11 cellular contexts compared by ENCODE assay signal in genomic region chr16:75096730-75097129, GRCh38. TPM values are rescaled to one million over a fixed set of nuclear protein-coding genes. Genes with fewer than 3 reads are reported as not detected.
DNase-seq lines count a peak whose midpoint lies in the region; ATAC-seq and TF ChIP-seq lines count a peak whose summit lies in the region.
"Had no signal": no experiment of that assay in that cellular context is flagged by ENCODE, and none has a peak within 500 bp of the region (broad histone marks: within the 10 kb centered on the region; RNA-seq: fewer than 3 reads in every experiment).

No MANE protein-coding gene starts in this region.

- H3K27ac ChIP-seq in PC-9, result peak overlapping the region; percentile 55

- H3K4me1 Mint-ChIP-seq in stimulated activated effector memory CD8-positive, alpha-beta T cell treated with anti-CD3 and anti-CD28 coated beads, Interleukin-12 subunit alpha, Interleukin-12 subunit beta, amount 100 ng/mL, for 72 hours, result peaks cover 48% of the 10 kb centered on the region

- no peak overlapping the region for H2AFZ ChIP-seq in PC-9

- H3K4me3 ChIP-seq in PC-9 (peak overlapping the region; percentile 26; the same call in 1 of the 2 replicates), fibroblast of pulmonary artery (replicated peaks; ENCODE audit: low read depth, low read length) (no peak overlapping the region)

- peaks cover 7% of the 10 kb centered on the region for H3K36me3 Mint-ChIP-seq in stimulated activated effector memory CD8-positive, alpha-beta T cell treated with anti-CD3 and anti-CD28 coated beads, Interleukin-12 subunit alpha, Interleukin-12 subunit beta, amount 100 ng/mL, for 72 hours
- H3K36me3 Mint-ChIP-seq: activated naive CD4-positive, alpha-beta T cell treated with anti-CD3 and anti-CD28 coated beads, Interleukin-2, amount 50 U/mL, for 24 hours had no signal

- peak overlapping the region; percentile 90 for H3K27ac Mint-ChIP-seq in stimulated activated effector memory CD8-positive, alpha-beta T cell treated with anti-CD3 and anti-CD28 coated beads, Interleukin-12 subunit alpha, Interleukin-12 subunit beta, amount 100 ng/mL, for 72 hours
- H3K27ac Mint-ChIP-seq: activated naive CD4-positive, alpha-beta T cell treated with anti-CD3 and anti-CD28 coated beads, Interleukin-2, amount 50 U/mL, for 24 hours had no signal

- no peak for ATAC-seq in stimulated activated effector memory CD8-positive, alpha-beta T cell treated with anti-CD3 and anti-CD28 coated beads, Interleukin-12 subunit alpha, Interleukin-12 subunit beta, amount 100 ng/mL, for 72 hours
- ATAC-seq in GM21825 (IDR thresholded peaks at IDR 0.05; ENCODE audit: unreplicated experiment) (no peak), HG02973 (IDR thresholded peaks at IDR 0.05; ENCODE audit: unreplicated experiment) (no peak)
- ATAC-seq: stimulated activated naive CD8-positive, alpha-beta T cell treated with anti-CD3 and anti-CD28 coated beads, Interleukin-15, amount 100 ng/mL, for 72 hours had no signal

- intact Hi-C loops in PC-9 (cut with micrococcal nuclease; ENCODE audit: unreplicated experiment), result loop anchor here (1.0 to 2.0 kb wide), 4 partner anchors 12 to 98 kb away; no protein-coding TSS in a partner anchor

- H3K36me3 ChIP-seq in PC-9 (ENCODE audit: low read depth), result no peaks in the 10 kb centered on the region

- H3K27me3 ChIP-seq in PC-9 (ENCODE audit: insufficient read depth, low read depth), result no peaks in the 10 kb centered on the region

- H3K4me2 ChIP-seq in PC-9, result peak overlapping the region; percentile 69

- H3K9me2 ChIP-seq in PC-9 (ENCODE audit: insufficient read depth), result no peaks in the 10 kb centered on the region

- BruUV-seq in PC-9 (replicated peaks; lab: Mats Ljungman, UMichigan), result no TSS peak

- POLR2A ChIA-PET in PC-9 (lab: Charles Lee; ENCODE audit: unreplicated experiment), result no interaction called here

- H3K4me1 ChIP-seq in PC-9 (replicated peaks; ENCODE audit: insufficient read depth), result peaks cover 41% of the 10 kb centered on the region

- no peaks in the 10 kb centered on the region for H3K9me3 ChIP-seq in PC-9 (ENCODE audit: insufficient read depth, low read depth)

- DNase-seq in SIG-M5 treated with dmso at 0.1 percent for 504 hours (lab: John Stamatoyannopoulos, UW; ENCODE audit: unreplicated experiment) (peak; percentile 63), SIG-M5 (lab: John Stamatoyannopoulos, UW) (no peak), PC-9 (peak; percentile 77 to 83), fibroblast of pulmonary artery (ENCODE audit: low read depth) (no peak), NCI-H2227 treated with DMSO at 0.1 percent for 48 hours (lab: John Stamatoyannopoulos, UW) (no peak)
- no peak for DNase-seq in stimulated activated effector memory CD8-positive, alpha-beta T cell treated with anti-CD3 and anti-CD28 coated beads, Interleukin-12 subunit alpha, Interleukin-12 subunit beta, amount 100 ng/mL, for 72 hours (ENCODE audit: low spot score in 2 of 2)
- DNase-seq: NCI-H524; stimulated activated naive CD8-positive, alpha-beta T cell treated with anti-CD3 and anti-CD28 coated beads, Interleukin-15, amount 100 ng/mL, for 72 hours had no signal

- H3K4me3 Mint-ChIP-seq in stimulated activated effector memory CD8-positive, alpha-beta T cell treated with anti-CD3 and anti-CD28 coated beads, Interleukin-12 subunit alpha, Interleukin-12 subunit beta, amount 100 ng/mL, for 72 hours, result peak overlapping the region; percentile 46
- H3K4me3 Mint-ChIP-seq: activated naive CD4-positive, alpha-beta T cell treated with anti-CD3 and anti-CD28 coated beads, Interleukin-2, amount 50 U/mL, for 24 hours had no signal

- no peaks in the 10 kb centered on the region for H3K9me3 Mint-ChIP-seq in stimulated activated effector memory CD8-positive, alpha-beta T cell treated with anti-CD3 and anti-CD28 coated beads, Interleukin-12 subunit alpha, Interleukin-12 subunit beta, amount 100 ng/mL, for 72 hours
- H3K9me3 Mint-ChIP-seq: activated naive CD4-positive, alpha-beta T cell treated with anti-CD3 and anti-CD28 coated beads, Interleukin-2, amount 50 U/mL, for 24 hours; stimulated activated naive CD8-positive, alpha-beta T cell treated with anti-CD3 and anti-CD28 coated beads, Interleukin-15, amount 100 ng/mL, for 72 hours had no signal

- CTCF ChIA-PET in PC-9 (lab: Charles Lee), result interaction anchor here (1.4 to 2.5 kb wide), 3 partner anchors 32 to 99 kb away, joined by 6 to 23 read pairs (median 9); partner anchors contain the start of gene ZNRF1

- H4K20me1 ChIP-seq in PC-9 (ENCODE audit: insufficient read depth), result no peaks in the 10 kb centered on the region

- TF ChIP-seq CTCF in PC-9 (conservative IDR thresholded peaks at IDR 0.05), result peak; percentile 80
- TF ChIP-seq CTCF in fibroblast of pulmonary artery (IDR thresholded peaks at IDR 0.05; ENCODE audit: low read length, missing control alignments), result peak; percentile 29

- H3K79me2 ChIP-seq in PC-9 (ENCODE audit: low read depth), result peaks cover 59% of the 10 kb centered on the region

- peaks cover 13% of the 10 kb centered on the region for H3F3A ChIP-seq in PC-9 (ENCODE audit: insufficient read depth, low read depth)

RNA-seq across cellular contexts. Expression of gene LDHD, which starts 19.9 kb away (rescaled TPM):
- 1.1 and 1.3 TPM in 2 replicates for total RNA-seq in PC-9 (2021)

RNA-seq across cellular contexts. Expression of gene ZFP1, which starts 51.6 kb away (rescaled TPM):
- 10.9 and 16.9 TPM in 2 replicates for total RNA-seq in PC-9 (2021)

Comparison
In these comparisons a context has a peak if more than half of its experiments do, and no peak if none do; other contexts are left out.
1. DNase-seq: peak in SIG-M5 treated with dmso at 0.1 percent for 504 hours (single experiment) and PC-9 (2 of 2); none in SIG-M5 (single experiment), fibroblast of pulmonary artery (single experiment), stimulated activated effector memory CD8-positive, alpha-beta T cell treated with anti-CD3 and anti-CD28 coated beads, Interleukin-12 subunit alpha, Interleukin-12 subunit beta, amount 100 ng/mL, for 72 hours (0 of 2) and NCI-H2227 treated with DMSO at 0.1 percent for 48 hours (single experiment).